Comparison of ENCODE assay signal across 1 cellular context in genomic region chr20:5072756-5073153, GRCh38.
TF ChIP-seq lines count a peak whose summit lies in the region.

No MANE protein-coding gene starts in this region.

TF ChIP-seq in A549, 52 proteins besides CTCF, POLR2A, EP300 and RAD21 (continued from another document):
- TF ChIP-seq, protein P1, sequence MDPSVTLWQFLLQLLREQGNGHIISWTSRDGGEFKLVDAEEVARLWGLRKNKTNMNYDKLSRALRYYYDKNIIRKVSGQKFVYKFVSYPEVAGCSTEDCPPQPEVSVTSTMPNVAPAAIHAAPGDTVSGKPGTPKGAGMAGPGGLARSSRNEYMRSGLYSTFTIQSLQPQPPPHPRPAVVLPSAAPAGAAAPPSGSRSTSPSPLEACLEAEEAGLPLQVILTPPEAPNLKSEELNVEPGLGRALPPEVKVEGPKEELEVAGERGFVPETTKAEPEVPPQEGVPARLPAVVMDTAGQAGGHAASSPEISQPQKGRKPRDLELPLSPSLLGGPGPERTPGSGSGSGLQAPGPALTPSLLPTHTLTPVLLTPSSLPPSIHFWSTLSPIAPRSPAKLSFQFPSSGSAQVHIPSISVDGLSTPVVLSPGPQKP (IDR thresholded peaks at IDR 0.05; ENCODE audit: low read depth, low read length): no peak
- TF ChIP-seq MAZ (IDR thresholded peaks at IDR 0.05; ENCODE audit: borderline replicate concordance, low read depth, low read length): no peak
- TF ChIP-seq POLR2AphosphoS2 (conservative IDR thresholded peaks at IDR 0.05; ENCODE audit: low read length): no peak
- no peak for TF ChIP-seq CHD4 (IDR thresholded peaks at IDR 0.05; ENCODE audit: borderline replicate concordance)
- no peak for TF ChIP-seq CBX8 (IDR thresholded peaks at IDR 0.05)
- TF ChIP-seq, protein P2, sequence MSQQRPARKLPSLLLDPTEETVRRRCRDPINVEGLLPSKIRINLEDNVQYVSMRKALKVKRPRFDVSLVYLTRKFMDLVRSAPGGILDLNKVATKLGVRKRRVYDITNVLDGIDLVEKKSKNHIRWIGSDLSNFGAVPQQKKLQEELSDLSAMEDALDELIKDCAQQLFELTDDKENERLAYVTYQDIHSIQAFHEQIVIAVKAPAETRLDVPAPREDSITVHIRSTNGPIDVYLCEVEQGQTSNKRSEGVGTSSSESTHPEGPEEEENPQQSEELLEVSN (IDR thresholded peaks at IDR 0.05; ENCODE audit: borderline replicate concordance, low read depth): no peak
- no peak for TF ChIP-seq KDM5A (IDR thresholded peaks at IDR 0.05)
